In the genomic region with DNA sequence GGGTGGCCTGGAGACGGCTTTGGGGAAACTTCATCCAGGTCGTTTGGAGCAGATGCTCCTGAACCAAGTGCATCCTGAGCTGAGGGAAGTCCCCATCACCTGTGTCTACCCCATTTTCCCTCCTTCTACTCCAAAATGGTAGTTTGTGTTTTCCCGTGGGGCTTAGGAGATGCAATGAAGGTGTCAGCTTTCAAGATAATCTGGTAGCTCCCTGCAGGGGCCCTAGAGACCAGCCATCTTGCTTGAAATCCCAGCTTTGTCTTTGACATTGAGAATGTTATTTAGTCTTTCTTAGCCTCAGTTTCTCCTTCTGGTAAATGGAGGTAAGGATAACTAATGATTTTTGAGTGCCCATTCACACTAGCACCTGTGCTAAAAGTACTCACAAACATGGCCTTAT, we compare ENCODE assay signal across 23 cellular contexts.
"Had no signal": no experiment of that assay in that cellular context is flagged by ENCODE, and none has a peak within 500 bp of the region (broad histone marks: within the 10 kb centered on the region; RNA-seq: fewer than 3 reads in every experiment).

No MANE protein-coding gene starts in this region.

- FAIRE-seq: frontal cortex had no signal

- ATAC-seq: effector memory CD8-positive, alpha-beta T cell; left colon; lower lobe of right lung; naive thymus-derived CD8-positive, alpha-beta T cell; sciatic nerve had no signal

- DNase-seq: effector memory CD8-positive, alpha-beta T cell; hypothalamus; immature natural killer cell; islet precursor cell; kidney glomerular epithelial cell; left colon; left ventricle myocardium inferior; lower lobe of right lung; naive thymus-derived CD8-positive, alpha-beta T cell; nephron progenitor cell; nucleus accumbens; stimulated activated CD4-positive, alpha-beta T cell treated with anti-CD3 and anti-CD28 coated beads, Interleukin-12 subunit alpha, Interleukin-12 subunit beta, amount 100 ng/mL, for 4 hours; stimulated activated CD4-positive, alpha-beta T cell treated with anti-CD3 and anti-CD28 coated beads, Interleukin-1b, Interleukin-23, amount 100 ng/mL, for 48 hours; stimulated activated CD4-positive, alpha-beta T cell treated with anti-CD3 and anti-CD28 coated beads, Interleukin-4, amount 100 ng/mL, for 1 hour; stimulated activated CD8-positive, alpha-beta memory T cell treated with anti-CD3 and anti-CD28 coated beads, Interleukin-4, amount 100 ng/mL, for 48 hours; stimulated activated naive CD4-positive, alpha-beta T cell treated with Interleukin-2 at 50 U/mL for 16 hours; stomach; thyroid gland; trophoblast cell had no signal

- H3K27ac ChIP-seq: coronary artery, left ventricle myocardium inferior, lower lobe of right lung, right atrium auricular region, stomach, thyroid gland had no signal
